ENCODE assay signal across 8 cellular contexts in the genomic region with DNA sequence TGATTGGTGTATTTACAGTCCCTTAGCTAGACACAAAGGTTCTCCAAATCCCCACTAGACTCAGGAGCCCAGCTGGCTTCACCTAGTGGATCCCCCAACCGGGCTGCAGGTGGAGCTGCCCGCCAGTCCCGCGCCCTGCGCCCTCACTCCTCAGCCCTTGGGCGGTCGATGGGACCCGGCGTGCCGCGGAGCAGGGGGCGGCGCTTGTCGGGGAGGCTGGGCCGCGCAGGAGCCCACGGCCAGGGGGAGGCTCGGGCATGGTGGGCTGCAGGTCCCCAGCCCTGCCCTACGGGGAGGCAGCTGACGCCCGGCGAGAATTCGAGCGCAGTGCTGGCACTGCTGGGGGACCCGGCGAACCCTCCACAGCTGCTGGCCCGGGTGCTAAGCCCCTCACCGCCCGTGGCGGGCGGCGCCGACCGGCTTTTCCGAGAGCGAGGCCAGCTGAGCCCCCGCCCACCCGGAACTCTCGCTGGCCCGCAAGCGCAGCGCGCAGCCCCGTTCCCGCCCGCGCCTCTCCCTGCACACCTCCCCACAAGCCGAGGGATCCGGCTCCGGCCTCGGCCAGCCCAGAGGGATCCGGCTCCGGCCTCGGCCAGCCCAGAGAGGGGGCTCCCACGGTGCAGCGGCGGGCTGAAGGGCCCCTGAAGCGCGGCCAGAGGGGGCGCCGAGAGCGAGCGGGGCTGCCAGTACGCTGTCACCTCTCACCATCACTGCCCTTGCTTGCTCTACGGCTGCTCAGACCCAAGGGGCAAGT. TPM values are rescaled to one million over a fixed set of nuclear protein-coding genes. Genes with fewer than 3 reads are reported as not detected.
DNase-seq lines count a peak whose midpoint lies in the region; ATAC-seq lines count a peak whose summit lies in the region.

No MANE protein-coding gene starts in this region.

- no peak overlapping the region for H3K27ac Mint-ChIP-seq in stimulated activated naive CD8-positive, alpha-beta T cell treated with anti-CD3 and anti-CD28 coated beads, Interleukin-15, Interleukin-2, amounts not matched to agents 100 ng/mL and 50 ng/mL, for 24 hours

- peak overlapping the region; percentile 47 for H3K4me3 Mint-ChIP-seq in activated T-cell treated with anti-CD3 and anti-CD28 coated beads, Interleukin-2, amount 50 U/mL, for 4 hours
- peak overlapping the region; percentile 47 for H3K4me3 Mint-ChIP-seq in stimulated activated naive CD8-positive, alpha-beta T cell treated with anti-CD3 and anti-CD28 coated beads, Interleukin-15, Interleukin-2, amounts not matched to agents 100 ng/mL and 50 ng/mL, for 24 hours

- peaks cover 56% of the 10 kb centered on the region for H3K27me3 Mint-ChIP-seq in activated T-cell treated with anti-CD3 and anti-CD28 coated beads, Interleukin-2, amount 50 U/mL, for 4 hours (ENCODE audit: low read depth)
- H3K27me3 Mint-ChIP-seq in stimulated activated naive CD8-positive, alpha-beta T cell treated with anti-CD3 and anti-CD28 coated beads, Interleukin-15, Interleukin-2, amounts not matched to agents 100 ng/mL and 50 ng/mL, for 24 hours, result peaks cover 43% of the 10 kb centered on the region

- H3K9me3 Mint-ChIP-seq in activated T-cell treated with anti-CD3 and anti-CD28 coated beads, Interleukin-2, amount 50 U/mL, for 4 hours, result no peaks in the 10 kb centered on the region
- H3K9me3 Mint-ChIP-seq in stimulated activated naive CD8-positive, alpha-beta T cell treated with anti-CD3 and anti-CD28 coated beads, Interleukin-15, Interleukin-2, amounts not matched to agents 100 ng/mL and 50 ng/mL, for 24 hours, result no peaks in the 10 kb centered on the region

- DNase-seq in DMS153 (lab: John Stamatoyannopoulos, UW), result peak; percentile 4
- DNase-seq in DMS153 treated with DMSO at 0.1 percent for 48 hours (lab: John Stamatoyannopoulos, UW; ENCODE audit: unreplicated experiment), result no peak
- DNase-seq in activated T-cell treated with anti-CD3 and anti-CD28 coated beads, Interleukin-2, amount 50 U/mL, for 4 hours, result peak; percentile 14
- DNase-seq in iPS-NIHi11 (ENCODE audit: low spot score), result peak; percentile 48
- no peak for DNase-seq in activated effector memory CD4-positive, alpha-beta T cell treated with anti-CD3 and anti-CD28 coated beads, Interleukin-2, amount 50 U/mL, for 16 hours

- peaks cover 10% of the 10 kb centered on the region for H3K4me1 Mint-ChIP-seq in activated T-cell treated with anti-CD3 and anti-CD28 coated beads, Interleukin-2, amount 50 U/mL, for 4 hours (ENCODE audit: low read depth)
- peaks cover 13% of the 10 kb centered on the region for H3K4me1 Mint-ChIP-seq in stimulated activated naive CD8-positive, alpha-beta T cell treated with anti-CD3 and anti-CD28 coated beads, Interleukin-15, Interleukin-2, amounts not matched to agents 100 ng/mL and 50 ng/mL, for 24 hours (ENCODE audit: low read depth)

- peak; percentile 77 to 78 for ATAC-seq in activated T-cell treated with anti-CD3 and anti-CD28 coated beads, Interleukin-2, amount 50 U/mL, for 4 hours
- ATAC-seq in GM18498 (IDR thresholded peaks at IDR 0.05; ENCODE audit: unreplicated experiment) (no peak), GM19395 (IDR thresholded peaks at IDR 0.05; ENCODE audit: unreplicated experiment) (no peak)

- no peaks in the 10 kb centered on the region for H3K36me3 Mint-ChIP-seq in activated T-cell treated with anti-CD3 and anti-CD28 coated beads, Interleukin-2, amount 50 U/mL, for 4 hours (ENCODE audit: insufficient read depth)
- peaks cover 5% of the 10 kb centered on the region for H3K36me3 Mint-ChIP-seq in stimulated activated naive CD8-positive, alpha-beta T cell treated with anti-CD3 and anti-CD28 coated beads, Interleukin-15, Interleukin-2, amounts not matched to agents 100 ng/mL and 50 ng/mL, for 24 hours (ENCODE audit: low read depth)

RNA-seq across cellular contexts. Expression of a gene that starts 39.4 kb away (rescaled TPM):
- 1 to 10 TPM; 7.0 to 7.7 (median 7.3) TPM for total RNA-seq in activated T-cell treated with anti-CD3 and anti-CD28 coated beads, Interleukin-2, amount 50 U/mL, for 4 hours

Comparison
In these comparisons a context has a peak if more than half of its experiments do, and no peak if none do; other contexts are left out.
1. DNase-seq: peak in DMS153 (single experiment), activated T-cell treated with anti-CD3 and anti-CD28 coated beads, Interleukin-2, amount 50 U/mL, for 4 hours (single experiment) and iPS-NIHi11 (single experiment); none in DMS153 treated with DMSO at 0.1 percent for 48 hours (single experiment) and activated effector memory CD4-positive, alpha-beta T cell treated with anti-CD3 and anti-CD28 coated beads, Interleukin-2, amount 50 U/mL, for 16 hours (single experiment).
2. ATAC-seq: peak in activated T-cell treated with anti-CD3 and anti-CD28 coated beads, Interleukin-2, amount 50 U/mL, for 4 hours (2 of 2); none in GM18498 (single experiment) and GM19395 (single experiment).